ENCODE assay signal across 22 cellular contexts in the genomic region with DNA sequence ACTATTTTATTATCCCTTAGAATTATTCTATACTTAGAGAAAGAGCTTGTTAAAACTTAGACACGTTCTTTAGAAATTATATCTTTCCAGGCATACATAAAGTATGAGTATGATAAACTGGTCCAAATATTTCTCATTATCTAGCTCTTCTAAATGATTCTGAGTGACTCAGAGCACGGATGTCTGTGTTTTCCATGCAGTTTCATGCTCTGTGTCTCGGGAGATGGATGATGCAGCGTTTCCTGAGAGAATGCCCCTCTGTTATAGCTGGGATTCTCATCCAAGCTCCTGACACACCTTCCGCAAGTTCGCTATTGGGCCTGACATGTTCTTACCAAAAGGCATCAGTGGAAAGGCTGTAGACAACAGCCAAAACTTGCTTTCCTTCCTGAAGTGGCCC. TPM values are rescaled to one million over a fixed set of nuclear protein-coding genes. Genes with fewer than 3 reads are reported as not detected.
DNase-seq lines count a peak whose midpoint lies in the region; ATAC-seq and TF ChIP-seq lines count a peak whose summit lies in the region.
"Had no signal": no experiment of that assay in that cellular context is flagged by ENCODE, and none has a peak within 500 bp of the region (broad histone marks: within the 10 kb centered on the region; RNA-seq: fewer than 3 reads in every experiment).

No MANE protein-coding gene starts in this region.

- no peaks in the 10 kb centered on the region for H3K9me3 ChIP-seq in T-helper 17 cell (ENCODE audit: control insufficient read depth, low read length, poor library complexity, severe bottlenecking)
- H3K9me3 ChIP-seq: BLaER1 had no signal

- no peak overlapping the region for H3K4me3 Mint-ChIP-seq in T-helper 17 cell
- H3K4me3 Mint-ChIP-seq: CD4-positive, alpha-beta T cell; H9 had no signal

- ATAC-seq in T-helper 17 cell (no peak), HG03135 (IDR thresholded peaks at IDR 0.05; ENCODE audit: unreplicated experiment) (no peak)

- H3K4me3 ChIP-seq in epithelial cell of esophagus (ENCODE audit: low read length) = no peak overlapping the region
- H3K4me3 ChIP-seq: BLaER1, GM23248 had no signal

- no peaks in the 10 kb centered on the region for H3K27me3 Mint-ChIP-seq in T-helper 17 cell
- H3K27me3 Mint-ChIP-seq: CD4-positive, alpha-beta T cell had no signal

- peaks cover 8% of the 10 kb centered on the region for H3K4me1 Mint-ChIP-seq in T-helper 17 cell
- H3K4me1 Mint-ChIP-seq: H9 had no signal

- peak overlapping the region; percentile 37 for H3K27ac Mint-ChIP-seq in T-helper 17 cell
- H3K27ac Mint-ChIP-seq: CD4-positive, alpha-beta T cell; H9 had no signal

- no peak for TF ChIP-seq CTCF in epithelial cell of esophagus (IDR thresholded peaks at IDR 0.05; ENCODE audit: insufficient read depth, low read depth, low read length, missing control alignments)

- H3K36me3 Mint-ChIP-seq in T-helper 17 cell (ENCODE audit: low read depth) = peaks cover 13% of the 10 kb centered on the region

- peak; percentile 11 for DNase-seq in HT1080 (ENCODE audit: low read depth)
- DNase-seq in T-helper 17 cell = no peak
- peak; percentile 56 for DNase-seq in epithelial cell of esophagus (ENCODE audit: low read depth)
- DNase-seq in pons (ENCODE audit: low spot score) = peak; percentile 49
- no peak for DNase-seq in MV-4-11 (lab: John Stamatoyannopoulos, UW)
- no peak for DNase-seq in activated CD8-positive, alpha-beta memory T cell treated with anti-CD3 and anti-CD28 coated beads, Interleukin-2, amount 50 U/mL, for 48 hours
- DNase-seq in NCI-H2171 treated with DMSO at 0.1 percent for 48 hours (lab: John Stamatoyannopoulos, UW) = no peak
- DNase-seq: CD4-positive, alpha-beta T cell; COR-L47; DMS79; GM23248; H9; Karpas-422; NCI-H1417; NCI-H1694 treated with DMSO at 0.1 percent for 48 hours; NCI-H2227 treated with DMSO at 0.1 percent for 48 hours; NCI-H510A treated with DMSO at 0.1 percent for 48 hours; NCI-H748 treated with DMSO at 0.1 percent for 48 hours; NK-92 treated with Interleukin-12 subunit alpha and Interleukin-12 subunit beta, amount 100 ng/mL, for 24 hours; SIG-M5 had no signal

RNA-seq across cellular contexts. Expression of gene SIRT5, which starts 19.3 kb away (rescaled TPM):
- 9.0 and 9.1 TPM in 2 replicates for total RNA-seq in HT1080 (2014; rRNA removed; shearing (Covaris generic))
- 10.9 and 13.2 TPM in 2 replicates for polyA plus RNA-seq in HT1080 (2015; cell fraction: cytosol; rRNA removed)
- polyA plus RNA-seq in HT1080 (2015; cell fraction: nucleus; rRNA removed) = 23.1 and 29.4 TPM in 2 replicates
- total RNA-seq in T-helper 17 cell = 10 to 100 TPM; 11.7 to 11.9 TPM

RNA-seq across cellular contexts. Expression of gene NOL7, which starts 21.4 kb away (rescaled TPM):
- total RNA-seq in HT1080 (2014; rRNA removed; shearing (Covaris generic)) = 108 and 117 TPM in 2 replicates
- polyA plus RNA-seq in HT1080 (2015; cell fraction: cytosol; rRNA removed) = 112 and 139 TPM in 2 replicates
- 56.9 and 64.6 TPM in 2 replicates for polyA plus RNA-seq in HT1080 (2015; cell fraction: nucleus; rRNA removed)
- total RNA-seq in T-helper 17 cell = 10 to 100 TPM; 44.3 to 47.0 TPM

Comparison
In these comparisons a context has a peak if more than half of its experiments do, and no peak if none do; other contexts are left out.
1. DNase-seq: peak in HT1080 (single experiment), epithelial cell of esophagus (single experiment) and pons (single experiment); none in T-helper 17 cell (0 of 3), MV-4-11 (single experiment), activated CD8-positive, alpha-beta memory T cell treated with anti-CD3 and anti-CD28 coated beads, Interleukin-2, amount 50 U/mL, for 48 hours (single experiment) and NCI-H2171 treated with DMSO at 0.1 percent for 48 hours (single experiment).